1 cellular context compared by ENCODE assay signal in the genomic region with DNA sequence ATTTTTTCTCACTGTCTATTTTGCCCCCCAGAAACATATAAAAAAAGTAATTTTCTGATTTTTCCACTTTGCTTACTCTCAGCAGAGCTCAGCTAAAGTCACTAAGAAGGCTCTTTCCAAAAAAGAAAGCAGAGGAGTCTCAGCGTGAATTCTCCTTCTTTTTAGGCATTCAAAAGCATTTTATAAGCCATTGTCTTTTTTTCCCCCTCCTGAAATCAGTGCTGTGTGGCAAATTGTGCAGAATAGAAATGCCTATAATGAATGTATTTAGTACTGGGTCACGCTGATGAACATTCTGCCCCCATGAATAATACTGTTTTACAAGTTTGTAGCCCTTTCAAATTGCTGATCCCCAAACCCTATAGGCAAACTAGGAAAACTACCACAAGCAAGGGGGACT.
TF ChIP-seq lines count a peak whose summit lies in the region.

No MANE protein-coding gene starts in this region.

TF ChIP-seq in GM23338, 12 proteins besides CTCF, POLR2A, EP300 and RAD21 (continued from another document):
- TF ChIP-seq, protein P1, sequence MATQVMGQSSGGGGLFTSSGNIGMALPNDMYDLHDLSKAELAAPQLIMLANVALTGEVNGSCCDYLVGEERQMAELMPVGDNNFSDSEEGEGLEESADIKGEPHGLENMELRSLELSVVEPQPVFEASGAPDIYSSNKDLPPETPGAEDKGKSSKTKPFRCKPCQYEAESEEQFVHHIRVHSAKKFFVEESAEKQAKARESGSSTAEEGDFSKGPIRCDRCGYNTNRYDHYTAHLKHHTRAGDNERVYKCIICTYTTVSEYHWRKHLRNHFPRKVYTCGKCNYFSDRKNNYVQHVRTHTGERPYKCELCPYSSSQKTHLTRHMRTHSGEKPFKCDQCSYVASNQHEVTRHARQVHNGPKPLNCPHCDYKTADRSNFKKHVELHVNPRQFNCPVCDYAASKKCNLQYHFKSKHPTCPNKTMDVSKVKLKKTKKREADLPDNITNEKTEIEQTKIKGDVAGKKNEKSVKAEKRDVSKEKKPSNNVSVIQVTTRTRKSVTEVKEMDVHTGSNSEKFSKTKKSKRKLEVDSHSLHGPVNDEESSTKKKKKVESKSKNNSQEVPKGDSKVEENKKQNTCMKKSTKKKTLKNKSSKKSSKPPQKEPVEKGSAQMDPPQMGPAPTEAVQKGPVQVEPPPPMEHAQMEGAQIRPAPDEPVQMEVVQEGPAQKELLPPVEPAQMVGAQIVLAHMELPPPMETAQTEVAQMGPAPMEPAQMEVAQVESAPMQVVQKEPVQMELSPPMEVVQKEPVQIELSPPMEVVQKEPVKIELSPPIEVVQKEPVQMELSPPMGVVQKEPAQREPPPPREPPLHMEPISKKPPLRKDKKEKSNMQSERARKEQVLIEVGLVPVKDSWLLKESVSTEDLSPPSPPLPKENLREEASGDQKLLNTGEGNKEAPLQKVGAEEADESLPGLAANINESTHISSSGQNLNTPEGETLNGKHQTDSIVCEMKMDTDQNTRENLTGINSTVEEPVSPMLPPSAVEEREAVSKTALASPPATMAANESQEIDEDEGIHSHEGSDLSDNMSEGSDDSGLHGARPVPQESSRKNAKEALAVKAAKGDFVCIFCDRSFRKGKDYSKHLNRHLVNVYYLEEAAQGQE (IDR thresholded peaks at IDR 0.05; ENCODE audit: unreplicated experiment), result no peak
TF ChIP-seq in GM23338: peak in this region for 0.
